16 cellular contexts compared by ENCODE assay signal in the genomic region with DNA sequence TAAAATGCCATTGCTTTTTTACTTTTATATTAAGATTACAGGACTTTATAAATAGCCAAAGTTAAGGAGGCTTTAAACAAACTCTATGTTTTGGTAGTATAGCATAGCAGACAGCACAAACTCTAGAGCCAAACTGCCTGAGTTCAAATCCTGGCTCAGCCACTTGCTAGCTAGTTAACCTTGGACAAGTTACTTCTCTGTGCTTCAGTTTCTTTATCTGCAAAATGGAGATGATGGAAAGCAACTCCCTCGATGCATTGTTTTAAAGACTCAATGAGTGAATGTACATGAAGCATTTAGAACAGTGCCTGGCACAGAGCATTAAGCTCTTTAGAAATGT. TPM values are rescaled to one million over a fixed set of nuclear protein-coding genes. Genes with fewer than 3 reads are reported as not detected.
DNase-seq lines count a peak whose midpoint lies in the region; ATAC-seq, FAIRE-seq and TF ChIP-seq lines count a peak whose summit lies in the region.
"Had no signal": no experiment of that assay in that cellular context is flagged by ENCODE, and none has a peak within 500 bp of the region (broad histone marks: within the 10 kb centered on the region; RNA-seq: fewer than 3 reads in every experiment).

No MANE protein-coding gene starts in this region.

- H3K9ac ChIP-seq in KMS-11: no peak overlapping the region
- H3K9ac ChIP-seq: BLaER1 had no signal

- H3K4me1 ChIP-seq in A549 (0 out of 3 replicates have a peak, but pooled peaks cover 4% of the 10 kb centered on the region), KMS-11 (ENCODE audit: low read depth, poor library complexity, severe bottlenecking) (no peaks in the 10 kb centered on the region), left ventricle myocardium inferior (no peaks in the 10 kb centered on the region)
- H3K4me1 ChIP-seq: BLaER1, SJSA1 had no signal

- H4K20me1 ChIP-seq in KMS-11 (ENCODE audit: insufficient read depth): no peaks in the 10 kb centered on the region
- H4K20me1 ChIP-seq: BLaER1 had no signal

- H3K4me1 Mint-ChIP-seq in brain (peaks cover 48% of the 10 kb centered on the region), neural crest cell (peaks cover 22% of the 10 kb centered on the region)
- H3K4me1 Mint-ChIP-seq: CD8-positive, alpha-beta memory T cell had no signal

- peaks cover 58% of the 10 kb centered on the region for H3K27me3 ChIP-seq in KMS-11 (ENCODE audit: insufficient read depth, low read depth)
- H3K27me3 ChIP-seq in left ventricle myocardium inferior (ENCODE audit: low read depth): peaks cover 87% of the 10 kb centered on the region
- H3K27me3 ChIP-seq: BLaER1 had no signal

- no peak; a peak in 1 of 6 replicates for ATAC-seq in A549

- CTCF ChIA-PET in A549 (lab: Yijun Ruan, JAX): interaction anchor here (0.6 to 9.5 kb wide), 29 partner anchors 8 to 1315 kb away, joined by 3 to 129 read pairs (median 4); a partner anchor contains a TSS

- peak; percentile 39; the same call in 1 of the 3 replicates for TF ChIP-seq CTCF in A549 (IDR thresholded peaks at IDR 0.05)
- 0 out of 2 replicates have a peak, but pooled peaks have one; percentile 18 for TF ChIP-seq CTCF in KMS-11 (conservative IDR thresholded peaks at IDR 0.05; ENCODE audit: low read depth, low read length)
- TF ChIP-seq CTCF in brain (conservative IDR thresholded peaks at IDR 0.05): peak in 1 of 2 experiments; percentile 27
- TF ChIP-seq CTCF in neural crest cell (conservative IDR thresholded peaks at IDR 0.05): peak; percentile 28
- TF ChIP-seq CTCF in left ventricle myocardium inferior (IDR thresholded peaks at IDR 0.05; ENCODE audit: borderline replicate concordance): no peak

- H3K4me3 Mint-ChIP-seq in brain: peak overlapping the region in 3 of 5 experiments; percentile 51 to 75 (median 55)
- H3K4me3 Mint-ChIP-seq in neural crest cell: peak overlapping the region; percentile 35
- H3K4me3 Mint-ChIP-seq: CD8-positive, alpha-beta memory T cell had no signal

- no peaks in the 10 kb centered on the region for H3K36me3 Mint-ChIP-seq in brain
- no peaks in the 10 kb centered on the region for H3K36me3 Mint-ChIP-seq in neural crest cell (ENCODE audit: low read depth)
- H3K36me3 Mint-ChIP-seq: CD8-positive, alpha-beta memory T cell had no signal

- TF ChIP-seq POLR2A in A549 (IDR thresholded peaks at IDR 0.05; ENCODE audit: low read length): no peak

- H3K4me3 ChIP-seq in A549 (no peak overlapping the region), KMS-11 (IDR thresholded peaks at IDR 0.05; ENCODE audit: insufficient read depth, low read depth, low read length) (no peak overlapping the region), left ventricle myocardium inferior (no peak overlapping the region)
- H3K4me3 ChIP-seq: BLaER1, SJSA1 had no signal

- H3K27ac ChIP-seq in A549: no peak overlapping the region
- H3K27ac ChIP-seq in KMS-11: no peak overlapping the region
- H3K27ac ChIP-seq in left ventricle myocardium inferior (replicated peaks): no peak overlapping the region
- H3K27ac ChIP-seq: BLaER1, SJSA1 had no signal

- no peaks in the 10 kb centered on the region for H3K79me2 ChIP-seq in KMS-11 (ENCODE audit: insufficient read depth, low read depth)

- TF ChIP-seq RAD21 in A549 (conservative IDR thresholded peaks at IDR 0.05 in 1 of 2, IDR thresholded peaks at IDR 0.05 in 1 of 2): 0 out of 5 replicates have a peak, but pooled peaks of 1 of the 2 experiments have one; percentile 7

- FAIRE-seq in A549 (lab: Jason Lieb, UNC): no peak
- FAIRE-seq: GM12891, HepG2 had no signal

- H2AFZ ChIP-seq in KMS-11 (ENCODE audit: low read depth): no peak overlapping the region

- DNase-seq in A549 (ENCODE audit: low read depth in 1 of 2, low spot score in 1 of 2) (no peak), neural crest cell (ENCODE audit: low read depth, low spot score) (no peak), left ventricle myocardium inferior (no peak), GM19238 (ENCODE audit: insufficient read length, low spot score) (no peak)
- DNase-seq in activated effector memory CD4-positive, alpha-beta T cell treated with anti-CD3 and anti-CD28 coated beads, Interleukin-2, amount 50 U/mL, for 16 hours: no peak
- DNase-seq: CD8-positive, alpha-beta memory T cell; MV-4-11 had no signal

- intact Hi-C loops in left ventricle myocardium inferior (cut with micrococcal nuclease): no loop called here

- H3K36me3 ChIP-seq in KMS-11 (ENCODE audit: insufficient read depth): no peaks in the 10 kb centered on the region
- no peaks in the 10 kb centered on the region for H3K36me3 ChIP-seq in left ventricle myocardium inferior
- H3K36me3 ChIP-seq: BLaER1, SJSA1 had no signal

- H3K27ac Mint-ChIP-seq in brain (peak overlapping the region in 3 of 5 experiments; percentile 41 to 99 (median 86)), neural crest cell (ENCODE audit: unreplicated experiment) (no peak overlapping the region)
- H3K27ac Mint-ChIP-seq: CD8-positive, alpha-beta memory T cell had no signal

- no peak for TF ChIP-seq EP300 in A549 (IDR thresholded peaks at IDR 0.05)

- H3K9me3 ChIP-seq in A549 (no peaks in the 10 kb centered on the region), left ventricle myocardium inferior (replicated peaks) (no peaks in the 10 kb centered on the region)
- H3K9me3 ChIP-seq: BLaER1, SJSA1 had no signal

- H3K9me3 Mint-ChIP-seq in brain (no peaks in the 10 kb centered on the region), neural crest cell (no peaks in the 10 kb centered on the region)
- H3K9me3 Mint-ChIP-seq: CD8-positive, alpha-beta memory T cell had no signal

- POLR2A ChIA-PET in A549 (lab: Yijun Ruan, JAX): no interaction called here

- no peaks in the 10 kb centered on the region for H3K27me3 Mint-ChIP-seq in brain
- no peaks in the 10 kb centered on the region for H3K27me3 Mint-ChIP-seq in neural crest cell (ENCODE audit: low read depth)

- no peak overlapping the region for H3K4me2 ChIP-seq in A549
- H3K4me2 ChIP-seq in KMS-11: no peak overlapping the region
- H3K4me2 ChIP-seq: BLaER1 had no signal

- 4% methylated on average over 1 of the region's 1 CpG for WGBS in A549 (ENCODE audit: missing lambda C conversion rate)

TF ChIP-seq in A549, 52 proteins besides CTCF, POLR2A, EP300 and RAD21:
- TF ChIP-seq MAZ (IDR thresholded peaks at IDR 0.05; ENCODE audit: borderline replicate concordance, low read depth, low read length) (no peak), RNF2 (IDR thresholded peaks at IDR 0.05; ENCODE audit: borderline replicate concordance, low read depth) (no peak), EHMT2 (IDR thresholded peaks at IDR 0.05; ENCODE audit: low read depth) (no peak), CBX2 (IDR thresholded peaks at IDR 0.05; ENCODE audit: borderline replicate concordance, low read depth) (no peak), NR3C1 (IDR thresholded peaks at IDR 0.05) (no peak), CBX8 (IDR thresholded peaks at IDR 0.05) (no peak), HOXA7 (CRISPR knock-in tag; IDR thresholded peaks at IDR 0.05) (no peak), ZFP36 (IDR thresholded peaks at IDR 0.05; ENCODE audit: borderline replicate concordance, partially characterized antibody) (no peak), NPAS2 (CRISPR knock-in tag; IDR thresholded peaks at IDR 0.05; ENCODE audit: borderline replicate concordance) (no peak), KDM5A (IDR thresholded peaks at IDR 0.05) (no peak), TP53 (CRISPR knock-in tag; IDR thresholded peaks at IDR 0.05) (no peak)
- TF ChIP-seq, protein P1, sequence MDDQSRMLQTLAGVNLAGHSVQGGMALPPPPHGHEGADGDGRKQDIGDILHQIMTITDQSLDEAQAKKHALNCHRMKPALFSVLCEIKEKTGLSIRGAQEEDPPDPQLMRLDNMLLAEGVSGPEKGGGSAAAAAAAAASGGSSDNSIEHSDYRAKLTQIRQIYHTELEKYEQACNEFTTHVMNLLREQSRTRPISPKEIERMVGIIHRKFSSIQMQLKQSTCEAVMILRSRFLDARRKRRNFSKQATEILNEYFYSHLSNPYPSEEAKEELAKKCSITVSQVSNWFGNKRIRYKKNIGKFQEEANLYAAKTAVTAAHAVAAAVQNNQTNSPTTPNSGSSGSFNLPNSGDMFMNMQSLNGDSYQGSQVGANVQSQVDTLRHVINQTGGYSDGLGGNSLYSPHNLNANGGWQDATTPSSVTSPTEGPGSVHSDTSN (IDR thresholded peaks at IDR 0.05): no peak
TF ChIP-seq in A549: peak in this region for 0.

RNA-seq across cellular contexts. Expression of a gene that starts 21.3 kb away (rescaled TPM):
- polyA plus RNA-seq in A549 (2011; rRNA removed) (not detected in 2 replicates), A549 (2017; fragmentation: RNase III; extraction: RNeasy Plus Mini Kit Qiagen cat#74134 plus additional on column Dnase treatment) (not detected in 3 replicates), brain (ENCODE audit: insufficient read depth, low read depth, low replicate concordance) (106 TPM)
- polyA plus RNA-seq in A549 (2012; cell fraction: cytosol; rRNA removed): not detected in 2 replicates
- not detected in 2 replicates for polyA plus RNA-seq in A549 (2012; cell fraction: nucleus; rRNA removed)
- polyA minus RNA-seq in A549 (2011; rRNA and poly(A)+ RNA removed): not detected in 2 replicates
- total RNA-seq in neural crest cell (not detected in 2 replicates), left ventricle myocardium inferior (96.2 TPM)
- total RNA-seq: A673, H4, HepG2, PC-3, SJSA1 had no signal
- polyA plus RNA-seq: CD8-positive, alpha-beta memory T cell; HepG2 had no signal

RNA-seq across cellular contexts. Expression of a gene that starts 30.9 kb away (rescaled TPM):
- polyA plus RNA-seq in A549 (2011; rRNA removed) (not detected in 2 replicates), A549 (2017; fragmentation: RNase III; extraction: RNeasy Plus Mini Kit Qiagen cat#74134 plus additional on column Dnase treatment) (not detected in 3 replicates), brain (ENCODE audit: insufficient read depth, low read depth, low replicate concordance) (82.6 TPM)
- polyA plus RNA-seq in A549 (2012; cell fraction: cytosol; rRNA removed): not detected in 2 replicates
- not detected in 2 replicates for polyA plus RNA-seq in A549 (2012; cell fraction: nucleus; rRNA removed)
- not detected in 2 replicates for polyA minus RNA-seq in A549 (2011; rRNA and poly(A)+ RNA removed)
- total RNA-seq in neural crest cell (not detected in 2 replicates), left ventricle myocardium inferior (76.6 TPM)
- total RNA-seq: A673, H4, HepG2, PC-3, SJSA1 had no signal
- polyA plus RNA-seq: CD8-positive, alpha-beta memory T cell; HepG2 had no signal

RNA-seq across cellular contexts. Expression of a gene that starts 36.3 kb away (rescaled TPM):
- polyA plus RNA-seq in A549 (2011; rRNA removed) (13.0 and 15.9 TPM in 2 replicates), A549 (2017; fragmentation: RNase III; extraction: RNeasy Plus Mini Kit Qiagen cat#74134 plus additional on column Dnase treatment) (31.4 to 35.3 TPM (median 33.8 TPM) in 3 replicates), brain (ENCODE audit: insufficient read depth, low read depth, low replicate concordance) (29.6 TPM)
- polyA plus RNA-seq in A549 (2012; cell fraction: cytosol; rRNA removed): 18.6 and 22.8 TPM in 2 replicates
- polyA plus RNA-seq in A549 (2012; cell fraction: nucleus; rRNA removed): 40.4 and 46.8 TPM in 2 replicates
- polyA minus RNA-seq in A549 (2011; rRNA and poly(A)+ RNA removed): 43.4 and 70.5 TPM in 2 replicates
- total RNA-seq in neural crest cell (57.2 and 60.3 TPM in 2 replicates), left ventricle myocardium inferior (2.0 TPM)
- polyA plus RNA-seq: CD8-positive, alpha-beta memory T cell had no signal

RNA-seq across cellular contexts. Expression of a gene that starts 38.0 kb away (rescaled TPM):
- not detected in 2 replicates for polyA plus RNA-seq in A549 (2011; rRNA removed)
- not detected in 2 replicates for polyA plus RNA-seq in A549 (2012; cell fraction: cytosol; rRNA removed)
- polyA plus RNA-seq in A549 (2012; cell fraction: nucleus; rRNA removed): not detected in 2 replicates
- not detected in 3 replicates for polyA plus RNA-seq in A549 (2017; fragmentation: RNase III; extraction: RNeasy Plus Mini Kit Qiagen cat#74134 plus additional on column Dnase treatment)
- not detected in 2 replicates for polyA minus RNA-seq in A549 (2011; rRNA and poly(A)+ RNA removed)
- polyA plus RNA-seq in brain (ENCODE audit: insufficient read depth, low read depth, low replicate concordance): 86.1 TPM
- total RNA-seq in neural crest cell: not detected in 2 replicates
- total RNA-seq in left ventricle myocardium inferior: 70.1 TPM
- total RNA-seq: A673, H4, HepG2, PC-3, SJSA1 had no signal
- polyA plus RNA-seq: CD8-positive, alpha-beta memory T cell; HepG2 had no signal

Comparison
In these comparisons a context has a peak if more than half of its experiments do, and no peak if none do; other contexts are left out.
1. RNA of a gene that starts 21.3 kb away (total RNA-seq): 96.2 TPM in left ventricle myocardium inferior (single experiment); not detected in neural crest cell; every median in the first group is over 10 times any median in the second.
2. RNA of a gene that starts 30.9 kb away (total RNA-seq): 76.6 TPM in left ventricle myocardium inferior (single experiment); not detected in neural crest cell; every median in the first group is over 10 times any median in the second.
3. RNA of a gene that starts 36.3 kb away (total RNA-seq): 57.2 to 60.3 TPM in neural crest cell; 2.0 TPM in left ventricle myocardium inferior (single experiment); every median in the first group is over 10 times any median in the second.